1 cellular context compared by ENCODE assay signal in genomic region chr20:11982289-11982957, GRCh38.
TF ChIP-seq lines count a peak whose summit lies in the region.

No MANE protein-coding gene starts in this region.

TF ChIP-seq in SK-N-SH treated with all-trans-retinoic acid at 6 μM for 48 hours, 23 proteins besides CTCF, POLR2A, EP300 and RAD21 (continued from another document):
- TF ChIP-seq CSDC2 (CRISPR knock-in tag; IDR thresholded peaks at IDR 0.05) (no peak), RARB (CRISPR knock-in tag; IDR thresholded peaks at IDR 0.05) (no peak), BACH2 (CRISPR knock-in tag; IDR thresholded peaks at IDR 0.05; ENCODE audit: borderline replicate concordance) (no peak)
